Comparison of ENCODE assay signal across 32 cellular contexts in genomic region chr4:144592264-144592663, GRCh38. TPM values are rescaled to one million over a fixed set of nuclear protein-coding genes. Genes with fewer than 3 reads are reported as not detected.
"Had no signal": no experiment of that assay in that cellular context is flagged by ENCODE, and none has a peak within 500 bp of the region (broad histone marks: within the 10 kb centered on the region; RNA-seq: fewer than 3 reads in every experiment).

No MANE protein-coding gene starts in this region.

- H3K4me1 Mint-ChIP-seq: activated B cell treated with CpG ODN at 0.5 μM for 24 hours; activated naive CD8-positive, alpha-beta T cell treated with anti-CD3 and anti-CD28 coated beads, Interleukin-2, amount 50 U/mL, for 24 hours; central memory CD8-positive, alpha-beta T cell had no signal

- ATAC-seq: activated naive CD4-positive, alpha-beta T cell treated with anti-CD3 and anti-CD28 coated beads, Interleukin-2, amount 50 U/mL, for 72 hours; activated naive CD8-positive, alpha-beta T cell treated with anti-CD3 and anti-CD28 coated beads, Interleukin-2, amount 50 U/mL, for 24 hours; activated T-cell treated with anti-CD3 and anti-CD28 coated beads, Interleukin-2, amount 50 U/mL, for 4 hours; Panc1 had no signal

- H3K4me3 Mint-ChIP-seq: activated B cell treated with CpG ODN at 0.5 μM for 24 hours; activated CD4-positive, alpha-beta memory T cell treated with anti-CD3 and anti-CD28 coated beads for 36 hours; activated naive CD4-positive, alpha-beta T cell treated with anti-CD3 and anti-CD28 coated beads for 36 hours; activated naive CD8-positive, alpha-beta T cell treated with anti-CD3 and anti-CD28 coated beads, Interleukin-2, amount 50 U/mL, for 24 hours; activated T-cell treated with anti-CD3 and anti-CD28 coated beads, Interleukin-2, amount 50 U/mL, for 4 hours; activated T-helper 1 cell treated with anti-CD3 and anti-CD28 coated beads, Interleukin-12 subunit alpha, Interleukin-12 subunit beta, Interleukin-2, Interleukin-4 antibody, amounts not matched to agents 30 ng/mL and 10 ng/mL and 1 ng/mL, durations not matched to agents 14 hours and 24 hours and 36 hours; central memory CD8-positive, alpha-beta T cell; T-helper 1 cell treated with Interleukin-12 subunit alpha and Interleukin-12 subunit beta and Interleukin-4 antibody, amounts not matched to agents 30 μg/mL and 1 μg/mL, for 36 hours; T-helper 2 cell treated with Interferon-gamma antibody and Interleukin-4, amounts not matched to agents 5 μg/mL and 100 μg/mL, for 36 hours had no signal

- H3K36me3 Mint-ChIP-seq: activated CD4-positive, alpha-beta memory T cell treated with anti-CD3 and anti-CD28 coated beads for 36 hours had no signal

- H3K27ac Mint-ChIP-seq: activated B cell treated with CpG ODN at 0.5 μM for 24 hours; activated CD4-positive, alpha-beta memory T cell treated with anti-CD3 and anti-CD28 coated beads for 36 hours; activated naive CD4-positive, alpha-beta T cell treated with anti-CD3 and anti-CD28 coated beads for 36 hours; activated naive CD4-positive, alpha-beta T cell treated with anti-CD3 and anti-CD28 coated beads, Interleukin-2, amount 50 U/mL, for 72 hours; activated naive CD8-positive, alpha-beta T cell treated with anti-CD3 and anti-CD28 coated beads, Interleukin-2, amount 50 U/mL, for 24 hours; activated T-helper 1 cell treated with anti-CD3 and anti-CD28 coated beads, Interleukin-12 subunit alpha, Interleukin-12 subunit beta, Interleukin-2, Interleukin-4 antibody, amounts not matched to agents 30 ng/mL and 10 ng/mL and 1 ng/mL, durations not matched to agents 14 hours and 24 hours and 36 hours; T-helper 1 cell treated with Interleukin-12 subunit alpha and Interleukin-12 subunit beta and Interleukin-4 antibody, amounts not matched to agents 30 μg/mL and 1 μg/mL, for 36 hours; T-helper 2 cell treated with Interferon-gamma antibody and Interleukin-4, amounts not matched to agents 5 μg/mL and 100 μg/mL, for 36 hours had no signal

- DNase-seq: activated B cell treated with CpG ODN at 0.5 μM for 24 hours; activated CD4-positive, alpha-beta memory T cell treated with anti-CD3 and anti-CD28 coated beads for 36 hours; activated CD4-positive, alpha-beta T cell treated with anti-CD3 and anti-CD28 coated beads for 4 hours; activated CD4-positive, alpha-beta T cell treated with anti-CD3 and anti-CD28 coated beads, Interleukin-2, amount 50 U/mL, for 1 hour; activated CD4-positive, CD25-positive, alpha-beta regulatory T cell treated with anti-CD3 and anti-CD28 coated beads, Interleukin-2, amount 50 U/mL, for 72 hours; activated CD8-positive, alpha-beta memory T cell treated with anti-CD3 and anti-CD28 coated beads, Interleukin-2, amount 50 U/mL, for 4 hours; activated gamma-delta T cell treated with Interleukin-2 at 50 U/mL for 16 hours; activated naive CD4-positive, alpha-beta T cell treated with anti-CD3 and anti-CD28 coated beads for 36 hours; activated naive CD8-positive, alpha-beta T cell treated with anti-CD3 and anti-CD28 coated beads, Interleukin-2, amount 50 U/mL, for 24 hours; activated T-cell treated with anti-CD3 and anti-CD28 coated beads for 4 hours; activated T-cell treated with anti-CD3 and anti-CD28 coated beads, Interleukin-2, amount 50 U/mL, for 4 hours; anterior cingulate cortex; KG1; NCI-H1105; NCI-H1417 treated with DMSO at 0.1 percent for 48 hours; NCI-H187 treated with DMSO at 0.1 percent for 48 hours; NCI-H2081; NCI-H2171 treated with DMSO at 0.1 percent for 48 hours; NCI-H2227 treated with DMSO at 0.1 percent for 48 hours; NCI-H446; NCI-H510A treated with DMSO at 0.1 percent for 48 hours; NCI-H526 treated with DMSO at 0.1 percent for 48 hours; NCI-H774; SHP77 treated with DMSO at 0.1 percent for 48 hours; SK-N-SH had no signal

- H3K27me3 Mint-ChIP-seq: activated B cell treated with CpG ODN at 0.5 μM for 24 hours; activated CD4-positive, alpha-beta memory T cell treated with anti-CD3 and anti-CD28 coated beads for 36 hours; central memory CD8-positive, alpha-beta T cell had no signal

RNA-seq across cellular contexts. Expression of gene HHIP, which starts 53.7 kb away (rescaled TPM):
- total RNA-seq: activated B cell treated with CpG ODN at 0.5 μM for 24 hours; activated CD4-positive, alpha-beta memory T cell treated with anti-CD3 and anti-CD28 coated beads for 36 hours; activated naive CD4-positive, alpha-beta T cell treated with anti-CD3 and anti-CD28 coated beads for 36 hours; activated naive CD4-positive, alpha-beta T cell treated with anti-CD3 and anti-CD28 coated beads, Interleukin-2, amount 50 U/mL, for 72 hours; activated T-helper 1 cell treated with anti-CD3 and anti-CD28 coated beads, Interleukin-12 subunit alpha, Interleukin-12 subunit beta, Interleukin-2, Interleukin-4 antibody, amounts not matched to agents 30 ng/mL and 10 ng/mL and 1 ng/mL, durations not matched to agents 14 hours and 24 hours and 36 hours; cardiac muscle cell had no signal
